In genomic region chr5:82129723-82130285, GRCh38 we compare ENCODE assay signal across 22 cellular contexts.
A peak's percentile ranks its signal among the peaks of the same experiment; 100 is the strongest.
DNase-seq lines count a peak whose midpoint lies in the region; ATAC-seq and TF ChIP-seq lines count a peak whose summit lies in the region.
"Had no signal": no experiment of that assay in that cellular context is flagged by ENCODE, and none has a peak within 500 bp of the region (broad histone marks: within the 10 kb centered on the region; RNA-seq: fewer than 3 reads in every experiment).

No MANE protein-coding gene starts in this region.

- no peak overlapping the region; the same call in 1 of the 2 replicates for H3K4me2 ChIP-seq in GM23338
- H3K4me2 ChIP-seq: SK-N-SH had no signal

- no peaks in the 10 kb centered on the region for H3K9me2 ChIP-seq in GM23338 (ENCODE audit: insufficient read depth)
- H3K9me2 ChIP-seq: SK-N-SH had no signal

- H3K27ac Mint-ChIP-seq in GM23338, result no peak overlapping the region
- peak overlapping the region; percentile 33 for H3K27ac Mint-ChIP-seq in glutamatergic neuron (ENCODE audit: unreplicated experiment)

- H3K4me1 ChIP-seq in BE2C (no peaks in the 10 kb centered on the region; the same call in 1 of the 2 replicates), GM23338 (ENCODE audit: insufficient read depth) (0 out of 2 replicates have a peak, but pooled peaks cover 3% of the 10 kb centered on the region), gastroesophageal sphincter (no peaks in the 10 kb centered on the region)

- no peaks in the 10 kb centered on the region for H4K20me1 ChIP-seq in GM23338 (replicated peaks; ENCODE audit: insufficient read depth)

- ATAC-seq in GM23338, result peak; percentile 59
- no peak for ATAC-seq in gastroesophageal sphincter
- ATAC-seq in HG02678 (IDR thresholded peaks at IDR 0.05; ENCODE audit: unreplicated experiment), result no peak
- ATAC-seq: GM12878, HepG2, K562, Panc1 had no signal

- no peaks in the 10 kb centered on the region for H3K27me3 Mint-ChIP-seq in GM23338 (ENCODE audit: insufficient read depth, low read depth, poor library complexity)
- H3K27me3 Mint-ChIP-seq in glutamatergic neuron (ENCODE audit: unreplicated experiment), result peaks cover 2% of the 10 kb centered on the region

- H2AFZ ChIP-seq in GM23338, result no peak overlapping the region

- TF ChIP-seq CTCF in BE2C (IDR thresholded peaks at IDR 0.05; ENCODE audit: low read depth, low read length), result no peak
- TF ChIP-seq CTCF in GM23338 (conservative IDR thresholded peaks at IDR 0.05; ENCODE audit: low read depth in 2 of 2), result no peak
- TF ChIP-seq CTCF in glutamatergic neuron (IDR thresholded peaks at IDR 0.05; ENCODE audit: partially characterized antibody, unreplicated experiment), result no peak
- no peak for TF ChIP-seq CTCF in gastroesophageal sphincter (IDR thresholded peaks at IDR 0.05)

- H3K4me3 Mint-ChIP-seq in GM23338 (no peak overlapping the region), glutamatergic neuron (ENCODE audit: unreplicated experiment) (no peak overlapping the region)
- H3K4me3 Mint-ChIP-seq: CD14-positive monocyte had no signal

- H3K9me3 ChIP-seq in BE2C, result no peaks in the 10 kb centered on the region
- no peaks in the 10 kb centered on the region for H3K9me3 ChIP-seq in gastroesophageal sphincter
- H3K9me3 ChIP-seq: SK-N-SH had no signal

- DNase-seq in BE2C (peak; percentile 24), GM23338 (ENCODE audit: low spot score) (no peak), NCI-H524 treated with DMSO at 0.1 percent for 48 hours (lab: John Stamatoyannopoulos, UW) (peak; percentile 64), glutamatergic neuron (peak; percentile 23), EL (no peak), NCI-H187 treated with DMSO at 0.1 percent for 48 hours (lab: John Stamatoyannopoulos, UW) (no peak)
- DNase-seq: DMS79, H7, MG63, NCI-H1694 treated with DMSO at 0.1 percent for 48 hours, NCI-H2107, NCI-H446, NCI-H82, SIG-M5, SK-N-SH had no signal

- H3K4me3 ChIP-seq in BE2C (ENCODE audit: low read depth, low read length) (no peak overlapping the region), GM23338 (no peak overlapping the region), gastroesophageal sphincter (no peak overlapping the region)
- H3K4me3 ChIP-seq: GM12878, K562, MG63 had no signal

- H3K36me3 Mint-ChIP-seq in GM23338 (ENCODE audit: low read depth) (peaks cover 14% of the 10 kb centered on the region), glutamatergic neuron (ENCODE audit: unreplicated experiment) (peaks cover 32% of the 10 kb centered on the region)

- no CpG with 5 or more reads among the region's 13 CpGs for WGBS in gastroesophageal sphincter (ENCODE audit: low coverage in 1 of 2), 2 donors

- H3K79me2 ChIP-seq in GM23338 (replicated peaks; ENCODE audit: insufficient read depth), result 0 out of 2 replicates have a peak, but pooled peaks cover 5% of the 10 kb centered on the region

- H3F3A ChIP-seq in GM23338 (replicated peaks; ENCODE audit: low read depth), result no peaks in the 10 kb centered on the region

- TF ChIP-seq EP300 in gastroesophageal sphincter (IDR thresholded peaks at IDR 0.05), result no peak

- no peak for TF ChIP-seq POLR2A in gastroesophageal sphincter (IDR thresholded peaks at IDR 0.05)

- H3K9me3 Mint-ChIP-seq in GM23338 (peaks cover 23% of the 10 kb centered on the region), glutamatergic neuron (ENCODE audit: unreplicated experiment) (peaks cover 10% of the 10 kb centered on the region)

- H3K27me3 ChIP-seq in BE2C (no peaks in the 10 kb centered on the region), GM23338 (ENCODE audit: insufficient read depth) (no peaks in the 10 kb centered on the region), gastroesophageal sphincter (no peaks in the 10 kb centered on the region)
- H3K27me3 ChIP-seq: MG63 had no signal

- H3K36me3 ChIP-seq in BE2C (no peaks in the 10 kb centered on the region), GM23338 (ENCODE audit: insufficient read depth) (no peaks in the 10 kb centered on the region), gastroesophageal sphincter (no peaks in the 10 kb centered on the region)
- H3K36me3 ChIP-seq: MG63 had no signal

- peaks cover 4% of the 10 kb centered on the region; the same call in 2 of the 3 replicates for H3K4me1 Mint-ChIP-seq in GM23338
- H3K4me1 Mint-ChIP-seq in glutamatergic neuron (ENCODE audit: low read depth, unreplicated experiment), result peaks cover 2% of the 10 kb centered on the region
- H3K4me1 Mint-ChIP-seq: CD14-positive monocyte had no signal

- H3K27ac ChIP-seq in GM23338 (ENCODE audit: low read depth) (no peak overlapping the region), gastroesophageal sphincter (no peak overlapping the region)

TF ChIP-seq in GM23338, 12 proteins besides CTCF, POLR2A, EP300 and RAD21 (continues in another document):
- TF ChIP-seq EZH2phosphoT487 (IDR thresholded peaks at IDR 0.05; ENCODE audit: unreplicated experiment), result no peak
- TF ChIP-seq EZH2 (IDR thresholded peaks at IDR 0.05; ENCODE audit: low read depth, unreplicated experiment), result no peak
- no peak for TF ChIP-seq REST (IDR thresholded peaks at IDR 0.05; ENCODE audit: unreplicated experiment)

Comparison
In these comparisons a context has a peak if more than half of its experiments do, and no peak if none do; other contexts are left out.
1. DNase-seq: peak in BE2C (single experiment), NCI-H524 treated with DMSO at 0.1 percent for 48 hours (single experiment) and glutamatergic neuron (single experiment); none in GM23338 (single experiment), EL (single experiment) and NCI-H187 treated with DMSO at 0.1 percent for 48 hours (single experiment).